ENCODE assay signal across 13 cellular contexts in the genomic region with DNA sequence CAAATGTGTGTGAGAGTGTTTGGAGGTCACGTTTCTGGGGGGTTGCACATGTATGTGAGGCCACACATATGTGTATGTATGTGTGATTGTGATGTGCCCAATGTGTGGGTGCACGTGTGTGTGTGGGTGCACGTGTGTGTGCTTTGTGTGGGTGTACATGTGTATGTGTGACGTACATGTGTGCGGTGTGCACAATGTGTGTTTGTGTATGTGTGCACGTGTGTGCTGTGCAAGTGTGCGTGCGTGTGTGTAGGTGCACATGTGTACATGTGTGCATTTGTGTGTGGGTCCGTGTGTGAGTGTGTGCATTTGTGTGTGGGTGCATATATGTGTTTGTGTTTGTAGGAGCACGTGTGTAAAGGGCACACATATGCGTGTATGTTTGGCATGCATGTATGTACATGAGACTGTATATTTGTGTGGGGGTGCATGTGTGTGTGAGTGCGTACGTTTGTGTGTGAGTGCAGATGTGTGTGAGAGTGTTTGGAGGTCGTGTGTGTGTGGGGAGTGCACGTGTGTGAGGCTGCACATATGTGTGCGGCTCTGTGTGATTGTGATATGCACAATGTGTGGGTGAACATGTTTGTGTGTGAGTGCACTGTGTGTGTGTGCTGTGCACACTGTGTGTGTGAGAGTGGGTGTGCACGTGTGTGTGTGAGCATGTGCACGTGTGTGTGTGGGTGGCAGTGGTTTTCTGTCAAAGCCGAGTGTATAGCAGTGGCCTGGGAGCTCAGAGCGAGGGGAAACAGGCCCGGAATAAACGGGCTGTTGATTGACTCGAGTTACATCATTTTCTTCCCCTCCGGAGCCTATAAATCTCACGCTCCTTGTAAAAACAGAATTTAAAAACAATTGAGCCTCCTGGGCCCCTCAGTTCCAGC.
"Had no signal": no experiment of that assay in that cellular context is flagged by ENCODE, and none has a peak within 500 bp of the region (broad histone marks: within the 10 kb centered on the region; RNA-seq: fewer than 3 reads in every experiment).

No MANE protein-coding gene starts in this region.

- H3K9me3 ChIP-seq: breast epithelium, esophagus squamous epithelium, upper lobe of right lung had no signal

- DNase-seq: activated CD4-positive, alpha-beta T cell treated with anti-CD3 and anti-CD28 coated beads for 4 hours; activated CD8-positive, alpha-beta memory T cell treated with anti-CD3 and anti-CD28 coated beads, Interleukin-2, amount 50 U/mL, for 48 hours; activated CD8-positive, alpha-beta T cell treated with anti-CD3 and anti-CD28 coated beads, Interleukin-2, amount 10 ng/mL, durations not matched to agents 7 days and 5 days; activated naive CD8-positive, alpha-beta T cell treated with anti-CD3 and anti-CD28 coated beads, Interleukin-2, amount 10 ng/mL, durations not matched to agents 7 days and 5 days; esophagus squamous epithelium; foreskin melanocyte; head of caudate nucleus; left colon; stimulated activated CD4-positive, alpha-beta T cell treated with anti-CD3 and anti-CD28 coated beads, Interleukin-15, amount 100 ng/mL, for 24 hours; stimulated activated CD4-positive, alpha-beta T cell treated with anti-CD3 and anti-CD28 coated beads, Interleukin-4, amount 100 ng/mL, for 24 hours; upper lobe of right lung; WERI-Rb-1 had no signal

- H3K4me3 ChIP-seq: breast epithelium, esophagus squamous epithelium, upper lobe of right lung had no signal

- H3K36me3 ChIP-seq: breast epithelium, esophagus squamous epithelium, upper lobe of right lung, WERI-Rb-1 had no signal

- ATAC-seq: activated CD8-positive, alpha-beta T cell treated with anti-CD3 and anti-CD28 coated beads, Interleukin-2, amount 10 ng/mL, durations not matched to agents 7 days and 5 days had no signal

- H3K4me1 ChIP-seq: breast epithelium had no signal

- H3K27ac ChIP-seq: breast epithelium, esophagus squamous epithelium, upper lobe of right lung, WERI-Rb-1 had no signal
